Comparison of ENCODE assay signal across 1 cellular context in the genomic region with DNA sequence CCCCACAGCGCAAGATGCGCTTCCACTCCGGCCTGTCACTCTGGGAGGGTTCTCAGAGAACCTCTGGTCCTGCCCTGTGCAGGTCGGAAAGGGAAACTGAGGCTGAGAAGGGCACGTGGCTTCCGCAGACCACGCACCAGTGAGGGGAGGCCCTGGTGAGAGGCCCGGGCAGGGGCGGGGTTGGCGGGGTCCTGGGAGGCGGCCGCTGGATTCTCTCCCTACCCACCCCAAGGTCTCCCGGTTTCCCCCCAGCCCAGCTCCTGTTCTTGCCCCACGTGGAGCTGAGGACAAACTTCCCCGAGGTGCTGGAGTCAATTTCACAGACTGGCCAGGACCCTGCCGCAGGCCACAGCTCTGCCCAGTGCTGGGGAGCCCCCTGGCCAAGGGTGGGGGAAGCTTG.
A peak's percentile ranks its signal among the peaks of the same experiment; 100 is the strongest.
TF ChIP-seq lines count a peak whose summit lies in the region.

No MANE protein-coding gene starts in this region.

TF ChIP-seq in HepG2, 621 proteins besides CTCF, POLR2A, EP300 and RAD21:
- TF ChIP-seq, protein P1, sequence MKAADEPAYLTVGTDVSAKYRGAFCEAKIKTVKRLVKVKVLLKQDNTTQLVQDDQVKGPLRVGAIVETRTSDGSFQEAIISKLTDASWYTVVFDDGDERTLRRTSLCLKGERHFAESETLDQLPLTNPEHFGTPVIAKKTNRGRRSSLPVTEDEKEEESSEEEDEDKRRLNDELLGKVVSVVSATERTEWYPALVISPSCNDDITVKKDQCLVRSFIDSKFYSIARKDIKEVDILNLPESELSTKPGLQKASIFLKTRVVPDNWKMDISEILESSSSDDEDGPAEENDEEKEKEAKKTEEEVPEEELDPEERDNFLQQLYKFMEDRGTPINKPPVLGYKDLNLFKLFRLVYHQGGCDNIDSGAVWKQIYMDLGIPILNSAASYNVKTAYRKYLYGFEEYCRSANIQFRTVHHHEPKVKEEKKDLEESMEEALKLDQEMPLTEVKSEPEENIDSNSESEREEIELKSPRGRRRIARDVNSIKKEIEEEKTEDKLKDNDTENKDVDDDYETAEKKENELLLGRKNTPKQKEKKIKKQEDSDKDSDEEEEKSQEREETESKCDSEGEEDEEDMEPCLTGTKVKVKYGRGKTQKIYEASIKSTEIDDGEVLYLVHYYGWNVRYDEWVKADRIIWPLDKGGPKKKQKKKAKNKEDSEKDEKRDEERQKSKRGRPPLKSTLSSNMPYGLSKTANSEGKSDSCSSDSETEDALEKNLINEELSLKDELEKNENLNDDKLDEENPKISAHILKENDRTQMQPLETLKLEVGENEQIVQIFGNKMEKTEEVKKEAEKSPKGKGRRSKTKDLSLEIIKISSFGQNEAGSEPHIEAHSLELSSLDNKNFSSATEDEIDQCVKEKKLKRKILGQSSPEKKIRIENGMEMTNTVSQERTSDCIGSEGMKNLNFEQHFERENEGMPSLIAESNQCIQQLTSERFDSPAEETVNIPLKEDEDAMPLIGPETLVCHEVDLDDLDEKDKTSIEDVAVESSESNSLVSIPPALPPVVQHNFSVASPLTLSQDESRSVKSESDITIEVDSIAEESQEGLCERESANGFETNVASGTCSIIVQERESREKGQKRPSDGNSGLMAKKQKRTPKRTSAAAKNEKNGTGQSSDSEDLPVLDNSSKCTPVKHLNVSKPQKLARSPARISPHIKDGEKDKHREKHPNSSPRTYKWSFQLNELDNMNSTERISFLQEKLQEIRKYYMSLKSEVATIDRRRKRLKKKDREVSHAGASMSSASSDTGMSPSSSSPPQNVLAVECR (CRISPR knock-in tag; IDR thresholded peaks at IDR 0.05; ENCODE audit: borderline replicate concordance): 0 out of 2 replicates have a peak, but pooled peaks have one; percentile 4
- TF ChIP-seq ZSCAN25 (CRISPR knock-in tag; IDR thresholded peaks at IDR 0.05) (peak; percentile 85), SRY (CRISPR knock-in tag; IDR thresholded peaks at IDR 0.05) (peak; percentile 17; the same call in 1 of the 2 replicates), MED13 (CRISPR knock-in tag; IDR thresholded peaks at IDR 0.05) (0 out of 2 replicates have a peak, but pooled peaks have one; percentile 27), GZF1 (CRISPR knock-in tag; IDR thresholded peaks at IDR 0.05) (no peak)
- TF ChIP-seq, protein P2, sequence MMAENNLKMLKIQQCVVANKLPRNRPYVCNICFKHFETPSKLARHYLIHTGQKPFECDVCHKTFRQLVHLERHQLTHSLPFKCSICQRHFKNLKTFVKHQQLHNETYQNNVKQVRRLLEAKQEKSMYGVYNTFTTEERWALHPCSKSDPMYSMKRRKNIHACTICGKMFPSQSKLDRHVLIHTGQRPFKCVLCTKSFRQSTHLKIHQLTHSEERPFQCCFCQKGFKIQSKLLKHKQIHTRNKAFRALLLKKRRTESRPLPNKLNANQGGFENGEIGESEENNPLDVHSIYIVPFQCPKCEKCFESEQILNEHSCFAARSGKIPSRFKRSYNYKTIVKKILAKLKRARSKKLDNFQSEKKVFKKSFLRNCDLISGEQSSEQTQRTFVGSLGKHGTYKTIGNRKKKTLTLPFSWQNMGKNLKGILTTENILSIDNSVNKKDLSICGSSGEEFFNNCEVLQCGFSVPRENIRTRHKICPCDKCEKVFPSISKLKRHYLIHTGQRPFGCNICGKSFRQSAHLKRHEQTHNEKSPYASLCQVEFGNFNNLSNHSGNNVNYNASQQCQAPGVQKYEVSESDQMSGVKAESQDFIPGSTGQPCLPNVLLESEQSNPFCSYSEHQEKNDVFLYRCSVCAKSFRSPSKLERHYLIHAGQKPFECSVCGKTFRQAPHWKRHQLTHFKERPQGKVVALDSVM (CRISPR knock-in tag; IDR thresholded peaks at IDR 0.05): peak; percentile 48; the same call in 1 of the 2 replicates
